In genomic region chrX:20382518-20383291, GRCh38 we compare ENCODE assay signal across 9 cellular contexts.
A peak's percentile ranks its signal among the peaks of the same experiment; 100 is the strongest.
DNase-seq lines count a peak whose midpoint lies in the region; ATAC-seq and TF ChIP-seq lines count a peak whose summit lies in the region.
"Had no signal": no experiment of that assay in that cellular context is flagged by ENCODE, and none has a peak within 500 bp of the region (broad histone marks: within the 10 kb centered on the region; RNA-seq: fewer than 3 reads in every experiment).

No MANE protein-coding gene starts in this region.

- H3K4me3 Mint-ChIP-seq in activated naive CD8-positive, alpha-beta T cell treated with anti-CD3 and anti-CD28 coated beads for 36 hours: no peak overlapping the region
- H3K4me3 Mint-ChIP-seq in type B pancreatic cell: no peak overlapping the region
- H3K4me3 Mint-ChIP-seq: dendritic cell treated with granulocyte-macrophage colony-stimulating factor and Interleukin-4, amounts not matched to agents 40 ng/mL and 50 ng/mL, for 4 days had no signal

- peak; percentile 5 for DNase-seq in stimulated activated CD4-positive, alpha-beta T cell treated with anti-CD3 and anti-CD28 coated beads, Interleukin-12 subunit alpha, Interleukin-12 subunit beta, amount 100 ng/mL, for 4 hours
- DNase-seq in stimulated activated CD4-positive, alpha-beta T cell treated with anti-CD3 and anti-CD28 coated beads, Interleukin-4, amount 100 ng/mL, for 1 hour: no peak
- peak; percentile 3 for DNase-seq in activated naive CD8-positive, alpha-beta T cell treated with anti-CD3 and anti-CD28 coated beads for 36 hours
- DNase-seq in type B pancreatic cell (ENCODE audit: extremely low spot score, unreplicated experiment) (no peak), NCI-H1092 treated with DMSO at 0.1 percent for 48 hours (lab: John Stamatoyannopoulos, UW) (no peak), SIG-M5 treated with dmso at 0.1 percent for 504 hours (lab: John Stamatoyannopoulos, UW; ENCODE audit: unreplicated experiment) (no peak), NCI-H1436 (lab: John Stamatoyannopoulos, UW) (no peak)

- no peaks in the 10 kb centered on the region for H3K27me3 Mint-ChIP-seq in activated naive CD8-positive, alpha-beta T cell treated with anti-CD3 and anti-CD28 coated beads for 36 hours
- H3K27me3 Mint-ChIP-seq in type B pancreatic cell: no peaks in the 10 kb centered on the region

- peak; percentile 61 for ATAC-seq in HG03520 (IDR thresholded peaks at IDR 0.05; ENCODE audit: unreplicated experiment)

- H3K9me3 Mint-ChIP-seq in activated naive CD8-positive, alpha-beta T cell treated with anti-CD3 and anti-CD28 coated beads for 36 hours: no peaks in the 10 kb centered on the region
- H3K9me3 Mint-ChIP-seq in type B pancreatic cell: no peaks in the 10 kb centered on the region
- H3K9me3 Mint-ChIP-seq: dendritic cell treated with granulocyte-macrophage colony-stimulating factor and Interleukin-4, amounts not matched to agents 40 ng/mL and 50 ng/mL, for 4 days had no signal

- H3K4me1 Mint-ChIP-seq in activated naive CD8-positive, alpha-beta T cell treated with anti-CD3 and anti-CD28 coated beads for 36 hours: peaks cover 15% of the 10 kb centered on the region
- peaks cover 5% of the 10 kb centered on the region for H3K4me1 Mint-ChIP-seq in type B pancreatic cell (ENCODE audit: unreplicated experiment)

- H3K36me3 Mint-ChIP-seq in activated naive CD8-positive, alpha-beta T cell treated with anti-CD3 and anti-CD28 coated beads for 36 hours: no peaks in the 10 kb centered on the region
- H3K36me3 Mint-ChIP-seq in type B pancreatic cell: no peaks in the 10 kb centered on the region

- no peak overlapping the region for H3K27ac Mint-ChIP-seq in activated naive CD8-positive, alpha-beta T cell treated with anti-CD3 and anti-CD28 coated beads for 36 hours
- H3K27ac Mint-ChIP-seq in type B pancreatic cell: peak overlapping the region; percentile 19
- H3K27ac Mint-ChIP-seq: dendritic cell treated with granulocyte-macrophage colony-stimulating factor and Interleukin-4, amounts not matched to agents 40 ng/mL and 50 ng/mL, for 4 days had no signal

- TF ChIP-seq CTCF in type B pancreatic cell (conservative IDR thresholded peaks at IDR 0.05): no peak

Comparison
In these comparisons a context has a peak if more than half of its experiments do, and no peak if none do; other contexts are left out.
1. DNase-seq: peak in stimulated activated CD4-positive, alpha-beta T cell treated with anti-CD3 and anti-CD28 coated beads, Interleukin-12 subunit alpha, Interleukin-12 subunit beta, amount 100 ng/mL, for 4 hours (single experiment) and activated naive CD8-positive, alpha-beta T cell treated with anti-CD3 and anti-CD28 coated beads for 36 hours (single experiment); none in stimulated activated CD4-positive, alpha-beta T cell treated with anti-CD3 and anti-CD28 coated beads, Interleukin-4, amount 100 ng/mL, for 1 hour (single experiment), type B pancreatic cell (single experiment), NCI-H1092 treated with DMSO at 0.1 percent for 48 hours (single experiment), SIG-M5 treated with dmso at 0.1 percent for 504 hours (single experiment) and NCI-H1436 (single experiment).